8 cellular contexts compared by ENCODE assay signal in genomic region chr2:231227309-231228162, GRCh38. TPM values are rescaled to one million over a fixed set of nuclear protein-coding genes. Genes with fewer than 3 reads are reported as not detected.
DNase-seq lines count a peak whose midpoint lies in the region; ATAC-seq, FAIRE-seq and TF ChIP-seq lines count a peak whose summit lies in the region.

No MANE protein-coding gene starts in this region.

- H4K20me1 ChIP-seq in GM12878 (ENCODE audit: control insufficient read depth, insufficient read depth), result no peaks in the 10 kb centered on the region

- CTCF ChIA-PET in GM12878 (lab: Yijun Ruan, JAX), result interaction anchor here (0.6 to 7.1 kb wide), 50 partner anchors 9 to 447 kb away, joined by 3 to 234 read pairs (median 4); partner anchors contain the start of genes ARMC9, B3GNT7 and NCL

- TF ChIP-seq CTCF in GM12874 (IDR thresholded peaks at IDR 0.05; ENCODE audit: insufficient read depth, low read depth, low read length) (peak; percentile 72), GM12878 (IDR thresholded peaks at IDR 0.05 in 2 of 3, conservative IDR thresholded peaks at IDR 0.05 in 1 of 3; ENCODE audit: control insufficient read depth in 2 of 3, extremely low read depth in 1 of 3, insufficient read depth in 1 of 3, low read depth in 3 of 3, low read length in 3 of 3) (peak; percentile 82 to 90 (median 89)), sigmoid colon (IDR thresholded peaks at IDR 0.05) (peak; percentile 75 to 93 (median 84))

- TF ChIP-seq EP300 in GM12878 (IDR thresholded peaks at IDR 0.05; ENCODE audit: borderline replicate concordance in 1 of 2, control insufficient read depth in 1 of 2, low read depth in 2 of 2, low read length in 2 of 2), result no peak
- TF ChIP-seq EP300 in sigmoid colon (IDR thresholded peaks at IDR 0.05), result no peak

- ATAC-seq in HG02678 (IDR thresholded peaks at IDR 0.05; ENCODE audit: unreplicated experiment) (peak; percentile 52), GM12878 (peak; percentile 80)

- SMC1A ChIA-PET in GM12878 (lab: Charles Lee; ENCODE audit: uncharacterized antibody, unreplicated experiment), result interaction anchor here (0.6 to 6.0 kb wide), 38 partner anchors 12 to 1528 kb away, joined by 3 to 66 read pairs (median 4); partner anchors contain the start of genes B3GNT7, HTR2B and NCL

- peak overlapping the region; percentile 76 for H2AFZ ChIP-seq in GM12878 (ENCODE audit: control insufficient read depth, low read depth, low read length)

- H3K27ac ChIP-seq in SJCRH30, result no peak overlapping the region; the same call in 1 of the 2 replicates
- H3K27ac ChIP-seq in GM12878 (ENCODE audit: control insufficient read depth, insufficient read depth), result peak overlapping the region; percentile 80
- H3K27ac ChIP-seq in sigmoid colon, result peak overlapping the region; percentile 69 to 89 (median 82)

- H3K4me1 ChIP-seq in SJCRH30, result peaks cover 3% of the 10 kb centered on the region
- H3K4me1 ChIP-seq in GM12878 (ENCODE audit: control insufficient read depth, insufficient read depth, low read length), result peaks cover 29% of the 10 kb centered on the region
- H3K4me1 ChIP-seq in sigmoid colon, result peaks cover 0 to 64% (median 49%) of the 10 kb centered on the region in 4 donors

- TF ChIP-seq POLR2A in GM12878 (IDR thresholded peaks at IDR 0.05; ENCODE audit: low read depth, low read length) (no peak; the same call in 1 of the 2 replicates), sigmoid colon (IDR thresholded peaks at IDR 0.05) (no peak)

- FAIRE-seq in GM12878 (lab: Jason Lieb, UNC), result peak; percentile 84

- H3K9me3 ChIP-seq in SJCRH30 (replicated peaks) (no peaks in the 10 kb centered on the region), GM12878 (replicated peaks; ENCODE audit: control insufficient read depth, insufficient read depth, low read length) (no peaks in the 10 kb centered on the region), sigmoid colon (no peaks in the 10 kb centered on the region)

- H3K4me2 ChIP-seq in GM12878 (ENCODE audit: control insufficient read depth, insufficient read depth), result peak overlapping the region; percentile 72

- intact Hi-C loops in GM12878 (cut with micrococcal nuclease; ENCODE audit: unreplicated experiment) (loop anchor here (1.0 to 2.0 kb wide), 7 partner anchors 47 to 225 kb away; no protein-coding TSS in a partner anchor), sigmoid colon (cut with DNase I) (loop anchor here (1.0 to 5.0 kb wide), 3 partner anchors 123 to 225 kb away; no protein-coding TSS in a partner anchor)

- H3K27me3 ChIP-seq in SJCRH30 (no peaks in the 10 kb centered on the region), GM12878 (replicated peaks in 1 of 2; ENCODE audit: control insufficient read depth in 2 of 2, insufficient read depth in 2 of 2, low read length in 1 of 2) (no peaks in the 10 kb centered on the region), sigmoid colon (no peaks in the 10 kb centered on the region)

- POLR2A ChIA-PET in GM12878 (lab: Charles Lee), result interaction anchor here (1.0 to 2.7 kb wide), 4 partner anchors 166 to 261 kb away, joined by 3 to 8 read pairs (median 4); no protein-coding TSS in a partner anchor

- peak; percentile 68 for DNase-seq in 8988T
- DNase-seq in NAMALWA (ENCODE audit: low spot score), result peak; percentile 92
- peak; percentile 79 to 89 for DNase-seq in SJCRH30
- peak; percentile 70 for DNase-seq in GM12878 (ENCODE audit: low read depth, low spot score)
- DNase-seq in hippocampal formation (lab: John Stamatoyannopoulos, UW), result peak; percentile 48 to 93
- peak; percentile 88 for DNase-seq in sigmoid colon

- H3K9ac ChIP-seq in GM12878 (ENCODE audit: control insufficient read depth, insufficient read depth, low read length), result peak overlapping the region; percentile 11

- no peaks in the 10 kb centered on the region for H3K79me2 ChIP-seq in GM12878 (ENCODE audit: control insufficient read depth, insufficient read depth, low read length)

- H3K4me3 ChIP-seq in SJCRH30 (no peak overlapping the region), GM12878 (no peak overlapping the region), sigmoid colon (no peak overlapping the region)

- peak; percentile 93 for TF ChIP-seq RAD21 in GM12878 (IDR thresholded peaks at IDR 0.05; ENCODE audit: insufficient read depth, low read depth, low read length)

- BruUV-seq in GM12878 (replicated peaks; lab: Mats Ljungman, UMichigan), result TSS peak; percentile 96

- in situ Hi-C loops in GM12878 (cut with MboI), result loop anchor here (5.0 kb wide), 1 partner anchor 165 kb away; no protein-coding TSS in a partner anchor

- H3K36me3 ChIP-seq in SJCRH30 (0 out of 2 replicates have a peak, but pooled peaks cover 2% of the 10 kb centered on the region), GM12878 (ENCODE audit: control insufficient read depth in 2 of 2, insufficient read depth in 2 of 2, low read length in 1 of 2) (no peaks in the 10 kb centered on the region), sigmoid colon (no peaks in the 10 kb centered on the region)

- WGBS in GM12878 (ENCODE audit: insufficient coverage, insufficient replicate concordance, low lambda C conversion rate, missing lambda C conversion rate), result 76% methylated on average over 12 of the region's 12 CpGs
- WGBS in sigmoid colon, 2 donors, result 73 to 75% methylated on average over 12 of the region's 12 CpGs

- RAD21 ChIA-PET in GM12878 (lab: Charles Lee; ENCODE audit: unreplicated experiment), result interaction anchor here (0.8 to 5.6 kb wide), 21 partner anchors 9 to 369 kb away, joined by 3 to 59 read pairs (median 8); partner anchors contain the start of genes B3GNT7, HTR2B and NCL

TF ChIP-seq in GM12878, 131 proteins besides CTCF, POLR2A, EP300 and RAD21 (continues in another document):
- TF ChIP-seq POLR2AphosphoS2 (IDR thresholded peaks at IDR 0.05; ENCODE audit: low read depth, low read length) (no peak), NFYA (IDR thresholded peaks at IDR 0.05; ENCODE audit: borderline replicate concordance, low read depth, low read length) (no peak), CEBPB (IDR thresholded peaks at IDR 0.05; ENCODE audit: borderline replicate concordance in 1 of 2, low read depth in 2 of 2, low read length in 2 of 2) (no peak), RB1 (IDR thresholded peaks at IDR 0.05; ENCODE audit: borderline replicate concordance) (no peak), SUPT20H (IDR thresholded peaks at IDR 0.05; ENCODE audit: borderline replicate concordance, control insufficient read depth, low read depth, low read length) (no peak), ZNF384 (IDR thresholded peaks at IDR 0.05; ENCODE audit: borderline replicate concordance, low read depth, low read length) (no peak), CHD4 (IDR thresholded peaks at IDR 0.05) (no peak), ZNF622 (IDR thresholded peaks at IDR 0.05) (no peak), SP1 (IDR thresholded peaks at IDR 0.05; ENCODE audit: low read depth, low read length) (no peak), KDM1A (IDR thresholded peaks at IDR 0.05; ENCODE audit: borderline replicate concordance) (no peak), BRCA1 (IDR thresholded peaks at IDR 0.05; ENCODE audit: low read depth, low read length) (no peak), ASH2L (IDR thresholded peaks at IDR 0.05; ENCODE audit: borderline replicate concordance, low read depth) (no peak), HCFC1 (IDR thresholded peaks at IDR 0.05; ENCODE audit: low read length) (no peak), TAF1 (IDR thresholded peaks at IDR 0.05; ENCODE audit: borderline replicate concordance, low read depth, low read length) (no peak), NR2C1 (IDR thresholded peaks at IDR 0.05) (no peak), TBL1XR1 (IDR thresholded peaks at IDR 0.05; ENCODE audit: low read depth, low read length) (no peak), RFX5 (IDR thresholded peaks at IDR 0.05; ENCODE audit: low read depth, low read length) (no peak), SIX5 (IDR thresholded peaks at IDR 0.05; ENCODE audit: low read depth, low read length, severe bottlenecking) (no peak), CBX3 (IDR thresholded peaks at IDR 0.05; ENCODE audit: borderline replicate concordance, low read depth) (no peak), SUZ12 (IDR thresholded peaks at IDR 0.05; ENCODE audit: unreplicated experiment) (no peak), IKZF2 (IDR thresholded peaks at IDR 0.05) (no peak), KLF5 (IDR thresholded peaks at IDR 0.05; ENCODE audit: partially characterized antibody) (peak; percentile 30), GABPA (IDR thresholded peaks at IDR 0.05; ENCODE audit: low read depth) (no peak), RCOR1 (conservative IDR thresholded peaks at IDR 0.05; ENCODE audit: low read depth, low read length) (no peak), SMC3 (IDR thresholded peaks at IDR 0.05; ENCODE audit: borderline replicate concordance, low read length) (peak; percentile 79), TCF12 (IDR thresholded peaks at IDR 0.05; ENCODE audit: low read depth, low read length) (peak; percentile 43; the same call in 1 of the 2 replicates)

RNA-seq across cellular contexts. Expression of gene ARMC9, which starts 29.1 kb away (rescaled TPM):
- total RNA-seq in SJCRH30 (2014; rRNA removed; shearing (Covaris generic)), result 16.3 and 19.9 TPM in 2 replicates
- 63.8 and 63.9 TPM in 2 replicates for total RNA-seq in GM12878 (2013; cell fraction: nucleolus; rRNA removed)
- total RNA-seq in GM12878 (2014; rRNA removed) (9.3 and 10.1 TPM in 2 replicates), GM12878 (2014; rRNA removed; fragmentation: Illumina TruSeq; extraction: Trizol) (8.9 and 10.4 TPM in 2 replicates), GM12878 (2021) (10.9 and 11.5 TPM in 2 replicates), sigmoid colon (10 to 100 TPM; 24.3 to 95.3 (median 52.7) TPM)
- 6.9 TPM for polyA plus RNA-seq in GM12878 (2011; ENCODE audit: low read depth)
- polyA plus RNA-seq in GM12878 (2011; rRNA removed) (7.6 and 8.9 TPM in 2 replicates), GM12878 (2014; fragmentation: Illumina TruSeq; extraction: Trizol) (8.4 and 10.3 TPM in 2 replicates), GM12878 (2014; fragmentation: Nextera tagmentation; extraction: Ambion mirVana) (1 to 10 TPM; 3.8 to 6.5 TPM), GM12878 (2014; rRNA removed) (9.2 and 11.2 TPM in 2 replicates), GM12878 (2016; fragmentation: Nextera tagmentation; extraction: Ambion mirVana) (10 to 100 TPM; 21.4 to 21.8 TPM), sigmoid colon (1 to 10 TPM; 2.4 to 8.2 (median 3.0) TPM)
- polyA plus RNA-seq in GM12878 (2011; cell fraction: cytosol; rRNA removed), result 7.6 and 7.9 TPM in 2 replicates
- 7.8 and 9.2 TPM in 2 replicates for polyA plus RNA-seq in GM12878 (2011; cell fraction: nucleus; rRNA removed)
- polyA plus RNA-seq in GM12878 (2012), result 6.8 and 9.8 TPM in 2 replicates
- polyA minus RNA-seq in GM12878 (2011; rRNA and poly(A)+ RNA removed), result 15.8 and 26.7 TPM in 2 replicates
- polyA minus RNA-seq in GM12878 (2011; cell fraction: cytosol; rRNA and poly(A)+ RNA removed), result 4.5 and 5.7 TPM in 2 replicates
- polyA minus RNA-seq in GM12878 (2011; cell fraction: nucleus; rRNA and poly(A)+ RNA removed), result 5.8 and 13.7 TPM in 2 replicates
